35 cellular contexts compared by ENCODE assay signal in the genomic region with DNA sequence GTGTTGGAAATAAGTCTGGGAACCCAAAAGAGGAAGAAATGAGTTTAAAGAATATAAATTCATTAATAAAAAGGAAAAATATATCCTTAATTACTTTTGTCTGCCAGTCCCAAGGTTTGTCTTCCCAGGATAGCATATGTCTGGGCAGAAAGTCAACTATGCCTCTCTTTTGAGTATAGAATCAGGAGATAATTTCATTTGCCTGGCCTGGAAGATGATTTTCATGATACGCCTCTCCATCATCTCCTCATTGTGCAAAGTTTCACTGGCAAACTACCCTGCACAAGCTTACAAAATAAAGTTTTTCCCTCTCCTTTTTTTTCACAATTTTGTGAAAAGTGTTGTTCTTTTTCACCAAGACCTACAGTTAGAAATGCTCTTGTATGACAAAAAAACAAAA.
A peak's percentile ranks its signal among the peaks of the same experiment; 100 is the strongest.
DNase-seq lines count a peak whose midpoint lies in the region; ATAC-seq and TF ChIP-seq lines count a peak whose summit lies in the region.
"Had no signal": no experiment of that assay in that cellular context is flagged by ENCODE, and none has a peak within 500 bp of the region (broad histone marks: within the 10 kb centered on the region; RNA-seq: fewer than 3 reads in every experiment).

No MANE protein-coding gene starts in this region.

- H3K27me3 ChIP-seq in SK-N-SH (ENCODE audit: insufficient read depth) (no peaks in the 10 kb centered on the region), neural progenitor cell (no peaks in the 10 kb centered on the region)
- H3K27me3 ChIP-seq: BE2C; BLaER1; BLaER1 treated with 17β-estradiol and CSF1 and Interleukin-3, amounts not matched to agents 10 nM and 100 nM had no signal

- H3K27ac ChIP-seq in SK-N-SH (ENCODE audit: low read depth in 2 of 2, low read length in 1 of 2) (peak overlapping the region; percentile 47 to 65; a peak in 3 of 4 replicates), neural progenitor cell (no peak overlapping the region)
- H3K27ac ChIP-seq: 22Rv1; A549; BLaER1; BLaER1 treated with 17β-estradiol and CSF1 and Interleukin-3, amounts not matched to agents 10 nM and 100 nM; C4-2B had no signal

- no peak; the same call in 1 of the 2 replicates for TF ChIP-seq RAD21 in SK-N-SH (IDR thresholded peaks at IDR 0.05; ENCODE audit: low read length)

- H4K20me1 ChIP-seq in SK-N-SH (ENCODE audit: insufficient read depth) (no peaks in the 10 kb centered on the region), neural progenitor cell (ENCODE audit: low read depth) (no peaks in the 10 kb centered on the region)
- H4K20me1 ChIP-seq: BLaER1; BLaER1 treated with 17β-estradiol and CSF1 and Interleukin-3, amounts not matched to agents 10 nM and 100 nM had no signal

- no peak overlapping the region for H3K4me2 ChIP-seq in SK-N-SH
- peak overlapping the region; percentile 38 for H3K4me2 ChIP-seq in neural progenitor cell
- H3K4me2 ChIP-seq: A549; BLaER1; BLaER1 treated with 17β-estradiol and CSF1 and Interleukin-3, amounts not matched to agents 10 nM and 100 nM had no signal

- no peaks in the 10 kb centered on the region for H3K79me2 ChIP-seq in SK-N-SH (ENCODE audit: insufficient read depth)
- H3K79me2 ChIP-seq in neural progenitor cell (ENCODE audit: low read depth) = no peaks in the 10 kb centered on the region

- H3K4me1 ChIP-seq in SK-N-SH (ENCODE audit: control insufficient read depth in 1 of 2, insufficient read depth in 2 of 2, low read depth in 1 of 2, low read length in 1 of 2) = peaks cover 0 to 19% of the 10 kb centered on the region in 2 experiments; a peak in 2 of 4 replicates
- peaks cover 43% of the 10 kb centered on the region for H3K4me1 ChIP-seq in neural progenitor cell
- H3K4me1 ChIP-seq: A549; BLaER1; BLaER1 treated with 17β-estradiol and CSF1 and Interleukin-3, amounts not matched to agents 10 nM and 100 nM; Caco-2 had no signal

- WGBS in SK-N-SH (ENCODE audit: low lambda C conversion rate) = 54% methylated on average over 1 of the region's 1 CpG

- H3K4me3 ChIP-seq in SK-N-SH (ENCODE audit: low read depth in 2 of 2, low read length in 1 of 2) (no peak overlapping the region), neural progenitor cell (no peak overlapping the region)
- H3K4me3 ChIP-seq: A549; BLaER1; BLaER1 treated with 17β-estradiol and CSF1 and Interleukin-3, amounts not matched to agents 10 nM and 100 nM had no signal

- H3K9me3 Mint-ChIP-seq in neural progenitor cell = peaks cover 4% of the 10 kb centered on the region
- peaks cover 1% of the 10 kb centered on the region for H3K9me3 Mint-ChIP-seq in activated naive CD4-positive, alpha-beta T cell treated with anti-CD3 and anti-CD28 coated beads, Interleukin-2, amount 10 ng/mL, durations not matched to agents 7 days and 5 days
- H3K9me3 Mint-ChIP-seq: CD8-positive, alpha-beta T cell had no signal

- H3K36me3 ChIP-seq in SK-N-SH (replicated peaks in 1 of 2; ENCODE audit: control insufficient read depth in 1 of 2, insufficient read depth in 2 of 2, low read length in 1 of 2) (no peaks in the 10 kb centered on the region), neural progenitor cell (no peaks in the 10 kb centered on the region)
- H3K36me3 ChIP-seq: BE2C; BLaER1; BLaER1 treated with 17β-estradiol and CSF1 and Interleukin-3, amounts not matched to agents 10 nM and 100 nM had no signal

- H3F3A ChIP-seq in SK-N-SH (replicated peaks; ENCODE audit: insufficient read depth) (no peaks in the 10 kb centered on the region), neural progenitor cell (ENCODE audit: low read depth) (peaks cover 21% of the 10 kb centered on the region)

- CTCF ChIA-PET in SK-N-SH (lab: Yijun Ruan, JAX) = interaction anchor here (0.7 to 1.0 kb wide), 2 partner anchors 57 to 489 kb away, joined by 3 read pairs; no protein-coding TSS in a partner anchor
- CTCF ChIA-PET in activated naive CD4-positive, alpha-beta T cell treated with anti-CD3 and anti-CD28 coated beads, Interleukin-2, amount 10 ng/mL, durations not matched to agents 7 days and 5 days (lab: Charles Lee) = no interaction called here

- TF ChIP-seq CTCF in SK-N-SH (IDR thresholded peaks at IDR 0.05) (no peak), neural progenitor cell (IDR thresholded peaks at IDR 0.05) (no peak)

- peak; percentile 76 for ATAC-seq in SK-N-SH treated with all-trans-retinoic acid at 6 μM for 48 hours
- ATAC-seq in GM19455 (IDR thresholded peaks at IDR 0.05; ENCODE audit: unreplicated experiment) = no peak
- ATAC-seq: A549; CD8-positive, alpha-beta T cell had no signal

- DNase-seq in SK-N-DZ (ENCODE audit: low spot score) (peak; percentile 44), SK-N-SH (no peak), neural progenitor cell (ENCODE audit: low spot score) (no peak), AG08396 (ENCODE audit: low spot score) (no peak)
- DNase-seq in activated naive CD4-positive, alpha-beta T cell treated with anti-CD3 and anti-CD28 coated beads, Interleukin-2, amount 10 ng/mL, durations not matched to agents 7 days and 5 days = no peak
- DNase-seq in activated CD4-positive, alpha-beta T cell treated with anti-CD3 and anti-CD28 coated beads, Interleukin-2, amount 50 U/mL, for 48 hours = no peak
- DNase-seq: 8988T; ACHN; AML-193; C1 segment of cervical spinal cord; Caco-2; Calu3; CD4-positive, alpha-beta memory T cell; CD4-positive, alpha-beta T cell; CD4-positive, CD25-positive, alpha-beta regulatory T cell; CD8-positive, alpha-beta memory T cell; CD8-positive, alpha-beta T cell; COR-L47; DMS 273 treated with DMSO at 0.1 percent for 48 hours; DMS153; DMS53; DMS79; DMS79 treated with DMSO at 0.1 percent for 48 hours; DND-41; EL had no signal

- peak; percentile 10 to 48; a peak in 2 of 4 replicates for TF ChIP-seq EP300 in SK-N-SH (IDR thresholded peaks at IDR 0.05; ENCODE audit: borderline replicate concordance in 1 of 2, low read depth in 1 of 2, low read length in 1 of 2)

- peaks cover 43% of the 10 kb centered on the region for H3K4me1 Mint-ChIP-seq in neural progenitor cell
- no peaks in the 10 kb centered on the region for H3K4me1 Mint-ChIP-seq in activated naive CD4-positive, alpha-beta T cell treated with anti-CD3 and anti-CD28 coated beads, Interleukin-2, amount 10 ng/mL, durations not matched to agents 7 days and 5 days
- H3K4me1 Mint-ChIP-seq: B cell; CD14-positive monocyte; CD4-positive, alpha-beta memory T cell; CD4-positive, CD25-positive, alpha-beta regulatory T cell; CD8-positive, alpha-beta memory T cell had no signal

- no peak overlapping the region for H3K9ac ChIP-seq in SK-N-SH
- no peak overlapping the region for H3K9ac ChIP-seq in neural progenitor cell
- H3K9ac ChIP-seq: BLaER1; BLaER1 treated with 17β-estradiol and CSF1 and Interleukin-3, amounts not matched to agents 10 nM and 100 nM had no signal

- peaks cover 3% of the 10 kb centered on the region for H3K27me3 Mint-ChIP-seq in neural progenitor cell (ENCODE audit: insufficient read depth, low read depth)
- peaks cover 3% of the 10 kb centered on the region for H3K27me3 Mint-ChIP-seq in activated naive CD4-positive, alpha-beta T cell treated with anti-CD3 and anti-CD28 coated beads, Interleukin-2, amount 10 ng/mL, durations not matched to agents 7 days and 5 days
- H3K27me3 Mint-ChIP-seq: B cell; CD4-positive, alpha-beta memory T cell; CD4-positive, alpha-beta T cell; CD8-positive, alpha-beta memory T cell had no signal

- H3K27ac Mint-ChIP-seq in neural progenitor cell = no peak overlapping the region
- no peak overlapping the region for H3K27ac Mint-ChIP-seq in activated naive CD4-positive, alpha-beta T cell treated with anti-CD3 and anti-CD28 coated beads, Interleukin-2, amount 10 ng/mL, durations not matched to agents 7 days and 5 days
- H3K27ac Mint-ChIP-seq: B cell; CD14-positive monocyte; CD4-positive, alpha-beta memory T cell; CD4-positive, alpha-beta T cell; CD4-positive, CD25-positive, alpha-beta regulatory T cell; CD8-positive, alpha-beta memory T cell; CD8-positive, alpha-beta T cell had no signal

- no peaks in the 10 kb centered on the region for H3K9me2 ChIP-seq in SK-N-SH

- H3K9me3 ChIP-seq in SK-N-SH (no peaks in the 10 kb centered on the region), neural progenitor cell (ENCODE audit: low read depth) (no peaks in the 10 kb centered on the region)
- H3K9me3 ChIP-seq: A549; BE2C; BLaER1; BLaER1 treated with 17β-estradiol and CSF1 and Interleukin-3, amounts not matched to agents 10 nM and 100 nM; Caco-2 had no signal

- no peak overlapping the region for H3K4me3 Mint-ChIP-seq in neural progenitor cell
- H3K4me3 Mint-ChIP-seq in activated naive CD4-positive, alpha-beta T cell treated with anti-CD3 and anti-CD28 coated beads, Interleukin-2, amount 10 ng/mL, durations not matched to agents 7 days and 5 days = no peak overlapping the region
- H3K4me3 Mint-ChIP-seq: B cell; CD14-positive monocyte; CD4-positive, alpha-beta memory T cell; CD4-positive, alpha-beta T cell; CD4-positive, CD25-positive, alpha-beta regulatory T cell; CD8-positive, alpha-beta memory T cell; CD8-positive, alpha-beta T cell had no signal

- POLR2A ChIA-PET in SK-N-SH (lab: Yijun Ruan, JAX) = no interaction called here

- no peaks in the 10 kb centered on the region for H3K36me3 Mint-ChIP-seq in neural progenitor cell
- H3K36me3 Mint-ChIP-seq in activated naive CD4-positive, alpha-beta T cell treated with anti-CD3 and anti-CD28 coated beads, Interleukin-2, amount 10 ng/mL, durations not matched to agents 7 days and 5 days = no peaks in the 10 kb centered on the region
- H3K36me3 Mint-ChIP-seq: CD14-positive monocyte; CD4-positive, alpha-beta memory T cell; CD4-positive, CD25-positive, alpha-beta regulatory T cell; CD8-positive, alpha-beta memory T cell; CD8-positive, alpha-beta T cell had no signal

- no peak overlapping the region for H2AFZ ChIP-seq in SK-N-SH (ENCODE audit: low read depth)
- H2AFZ ChIP-seq in neural progenitor cell (replicated peaks) = no peak overlapping the region

TF ChIP-seq in SK-N-SH, 30 proteins besides CTCF, POLR2A, EP300 and RAD21 (continues in another document):
- peak; percentile 40; the same call in 1 of the 2 replicates for TF ChIP-seq TCF12 (IDR thresholded peaks at IDR 0.05)
- TF ChIP-seq CHD2 (IDR thresholded peaks at IDR 0.05; ENCODE audit: low read length, partially characterized antibody) = no peak
- TF ChIP-seq EZH2phosphoT487 (IDR thresholded peaks at IDR 0.05; ENCODE audit: borderline replicate concordance, low read depth) = no peak
- TF ChIP-seq RCOR1 (IDR thresholded peaks at IDR 0.05; ENCODE audit: low read length) = peak; percentile 53; the same call in 1 of the 2 replicates
- TF ChIP-seq JUND (IDR thresholded peaks at IDR 0.05) = no peak
- TF ChIP-seq GATA2 (CRISPR knock-in tag; IDR thresholded peaks at IDR 0.05) = peak; percentile 58
